In the genomic region with DNA sequence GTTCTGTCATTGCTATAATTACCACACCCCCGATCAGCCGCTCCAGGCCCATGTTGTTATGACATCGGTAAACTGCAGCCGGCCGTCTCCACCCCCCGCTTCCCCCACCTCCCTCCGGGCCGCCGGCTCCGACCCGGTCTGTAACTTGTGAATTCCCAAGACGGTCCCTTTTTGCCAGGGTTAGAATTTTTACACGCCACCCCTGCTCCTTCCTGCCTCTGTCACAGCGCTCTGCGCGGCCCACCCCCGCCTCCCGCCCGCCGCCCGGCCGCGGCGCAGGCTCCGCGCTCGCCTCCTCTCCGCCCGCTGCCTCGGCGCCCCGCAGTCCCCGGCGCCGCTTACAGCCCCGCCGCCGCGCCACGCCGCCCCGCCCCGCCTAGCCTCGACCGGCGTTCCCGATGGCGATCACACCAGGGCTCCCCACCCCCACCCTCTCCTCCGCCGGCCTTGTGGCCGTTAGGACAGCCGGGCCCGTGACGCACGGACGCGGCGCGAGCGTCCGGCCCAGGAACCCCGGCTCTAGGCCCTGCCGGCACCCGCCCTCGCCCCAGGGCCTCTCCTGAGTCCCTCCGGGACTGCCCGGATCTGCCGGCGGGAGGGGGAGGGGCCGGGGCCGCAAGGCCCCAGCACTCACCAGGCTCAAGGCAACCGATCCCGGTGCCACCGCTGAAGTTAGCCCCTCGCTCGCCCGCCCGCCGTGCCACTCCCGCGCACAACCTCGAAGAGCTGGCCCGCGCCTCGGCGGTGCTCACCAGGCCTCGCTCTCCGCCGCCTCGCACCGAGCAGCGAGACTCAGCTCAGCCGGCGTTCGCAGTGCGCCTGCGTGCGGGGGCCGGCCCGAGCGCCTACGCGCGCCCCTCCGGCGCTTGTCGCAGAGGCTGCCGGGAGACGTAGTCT, we compare ENCODE assay signal across 8 cellular contexts. TPM values are rescaled to one million over a fixed set of nuclear protein-coding genes. Genes with fewer than 3 reads are reported as not detected.
A peak's percentile ranks its signal among the peaks of the same experiment; 100 is the strongest.
DNase-seq lines count a peak whose midpoint lies in the region; ATAC-seq and TF ChIP-seq lines count a peak whose summit lies in the region.

A gene (minus strand): TSS at position 817 of the 897 bp plus-strand sequence. CDS start 18,374 bp downstream, outside the sequence.

- no peak for TF ChIP-seq CTCF in GM23338 (conservative IDR thresholded peaks at IDR 0.05; ENCODE audit: low read depth in 2 of 2)
- no peak for TF ChIP-seq CTCF in RWPE2 (IDR thresholded peaks at IDR 0.05; ENCODE audit: poor library complexity, severe bottlenecking)
- no peak for TF ChIP-seq CTCF in fibroblast of mammary gland (conservative IDR thresholded peaks at IDR 0.05; ENCODE audit: control insufficient read depth, insufficient read depth, low read depth, low read length)
- no peak for TF ChIP-seq CTCF in natural killer cell (IDR thresholded peaks at IDR 0.05)

- H3F3A ChIP-seq in GM23338 (replicated peaks; ENCODE audit: low read depth), result no peaks in the 10 kb centered on the region; the same call in 1 of the 2 replicates

- peaks cover 2% of the 10 kb centered on the region for H3K27me3 Mint-ChIP-seq in GM23338 (ENCODE audit: insufficient read depth, low read depth, poor library complexity)
- H3K27me3 Mint-ChIP-seq in activated T-helper 2 cell treated with anti-CD3 and anti-CD28 coated beads, Interferon-gamma antibody, Interleukin-2, Interleukin-4, amounts not matched to agents 10 μg/mL and 5 μg/mL and 100 μg/mL, durations not matched to agents 14 hours and 24 hours and 36 hours (ENCODE audit: low read depth), result peaks cover 5% of the 10 kb centered on the region
- H3K27me3 Mint-ChIP-seq in natural killer cell (ENCODE audit: low read depth in 2 of 2), result peaks cover 0 to 7% of the 10 kb centered on the region in 2 donors

- H3K27ac ChIP-seq in GM23338 (ENCODE audit: low read depth), result peak within 1 kb of the TSS; percentile 77
- H3K27ac ChIP-seq in RWPE2 (ENCODE audit: poor library complexity, severe bottlenecking), result peak within 1 kb of the TSS; percentile 88

- peaks cover 22% of the 10 kb centered on the region; the same call in 1 of the 2 replicates for H4K20me1 ChIP-seq in GM23338 (replicated peaks; ENCODE audit: insufficient read depth)

- peak within 1 kb of the TSS; percentile 98 for H2AFZ ChIP-seq in GM23338

- peak within 1 kb of the TSS; percentile 87 for H3K4me3 Mint-ChIP-seq in GM23338
- peak within 1 kb of the TSS; percentile 87 for H3K4me3 Mint-ChIP-seq in activated T-helper 2 cell treated with anti-CD3 and anti-CD28 coated beads, Interferon-gamma antibody, Interleukin-2, Interleukin-4, amounts not matched to agents 10 μg/mL and 5 μg/mL and 100 μg/mL, durations not matched to agents 14 hours and 24 hours and 36 hours (ENCODE audit: low read depth)
- peak within 1 kb of the TSS; percentile 91 for H3K4me3 Mint-ChIP-seq in natural killer cell

- peak within 1 kb of the TSS; percentile 71 for H3K4me3 ChIP-seq in GM23338
- H3K4me3 ChIP-seq in RWPE2 (ENCODE audit: severe bottlenecking), result peak within 1 kb of the TSS; percentile 100
- peak within 1 kb of the TSS; percentile 69 for H3K4me3 ChIP-seq in fibroblast of mammary gland (ENCODE audit: control insufficient read depth, low read depth, low read length)

- H3K9me3 Mint-ChIP-seq in GM23338, result no peaks in the 10 kb centered on the region; the same call in 2 of the 3 replicates
- no peaks in the 10 kb centered on the region for H3K9me3 Mint-ChIP-seq in activated T-helper 2 cell treated with anti-CD3 and anti-CD28 coated beads, Interferon-gamma antibody, Interleukin-2, Interleukin-4, amounts not matched to agents 10 μg/mL and 5 μg/mL and 100 μg/mL, durations not matched to agents 14 hours and 24 hours and 36 hours
- no peaks in the 10 kb centered on the region for H3K9me3 Mint-ChIP-seq in natural killer cell

- peak; percentile 89 for DNase-seq in EH (ENCODE audit: low read depth)
- DNase-seq in GM23338 (ENCODE audit: low spot score), result peak; percentile 92
- peak; percentile 80 for DNase-seq in Kasumi-1 (lab: John Stamatoyannopoulos, UW)
- peak; percentile 83 for DNase-seq in RWPE2 (ENCODE audit: low spot score)
- peak; percentile 87 for DNase-seq in activated T-helper 2 cell treated with anti-CD3 and anti-CD28 coated beads, Interferon-gamma antibody, Interleukin-2, Interleukin-4, amounts not matched to agents 10 μg/mL and 5 μg/mL and 100 μg/mL, durations not matched to agents 14 hours and 24 hours and 36 hours (ENCODE audit: low spot score)
- peak; percentile 81 for DNase-seq in fibroblast of mammary gland (ENCODE audit: low read depth)
- DNase-seq in natural killer cell, result peak; percentile 86
- peak; percentile 77 to 89 (median 80) for DNase-seq in stimulated activated naive CD4-positive, alpha-beta T cell (lab: John Stamatoyannopoulos, UW)

- intact Hi-C loops in activated T-helper 2 cell treated with anti-CD3 and anti-CD28 coated beads, Interferon-gamma antibody, Interleukin-2, Interleukin-4, amounts not matched to agents 10 μg/mL and 5 μg/mL and 100 μg/mL, durations not matched to agents 14 hours and 24 hours and 36 hours (cut with micrococcal nuclease), result loop anchor here (1.0 to 10.0 kb wide), 5 partner anchors 20 to 770 kb away; a partner anchor contains a TSS
- intact Hi-C loops in natural killer cell (cut with micrococcal nuclease), result loop anchor here (1.0 to 10.0 kb wide), 3 partner anchors 17 to 130 kb away; a partner anchor contains a TSS

- H3K27me3 ChIP-seq in GM23338 (ENCODE audit: insufficient read depth), result no peaks in the 10 kb centered on the region
- no peaks in the 10 kb centered on the region for H3K27me3 ChIP-seq in RWPE2 (ENCODE audit: insufficient read depth, poor library complexity, severe bottlenecking)

- H3K36me3 Mint-ChIP-seq in GM23338 (ENCODE audit: low read depth) (no peaks in the 10 kb centered on the region), natural killer cell (no peaks in the 10 kb centered on the region)
- peaks cover 24% of the 10 kb centered on the region for H3K36me3 Mint-ChIP-seq in activated T-helper 2 cell treated with anti-CD3 and anti-CD28 coated beads, Interferon-gamma antibody, Interleukin-2, Interleukin-4, amounts not matched to agents 10 μg/mL and 5 μg/mL and 100 μg/mL, durations not matched to agents 14 hours and 24 hours and 36 hours (ENCODE audit: low read depth)

- peak within 1 kb of the TSS; percentile 75 for H3K4me2 ChIP-seq in GM23338

- ATAC-seq in GM23338 (peak; percentile 92), RWPE2 (ENCODE audit: low read depth) (peak; percentile 94), natural killer cell (peak; percentile 83 to 95 (median 87))

- H3K36me3 ChIP-seq in GM23338 (ENCODE audit: insufficient read depth) (no peaks in the 10 kb centered on the region), RWPE2 (ENCODE audit: low read depth) (peaks cover 16% of the 10 kb centered on the region)

- peaks cover 47% of the 10 kb centered on the region for H3K79me2 ChIP-seq in GM23338 (replicated peaks; ENCODE audit: insufficient read depth)

- no peaks in the 10 kb centered on the region for H3K9me3 ChIP-seq in RWPE2 (ENCODE audit: severe bottlenecking)

- H3K4me1 Mint-ChIP-seq in GM23338 (peaks cover 42% of the 10 kb centered on the region), natural killer cell (peaks cover 45 to 49% of the 10 kb centered on the region in 2 donors)
- peaks cover 28% of the 10 kb centered on the region for H3K4me1 Mint-ChIP-seq in activated T-helper 2 cell treated with anti-CD3 and anti-CD28 coated beads, Interferon-gamma antibody, Interleukin-2, Interleukin-4, amounts not matched to agents 10 μg/mL and 5 μg/mL and 100 μg/mL, durations not matched to agents 14 hours and 24 hours and 36 hours (ENCODE audit: low read depth)

- H3K27ac Mint-ChIP-seq in GM23338 (peak within 1 kb of the TSS; percentile 79), natural killer cell (peak within 1 kb of the TSS; percentile 87 to 90)
- peak within 1 kb of the TSS; percentile 90 for H3K27ac Mint-ChIP-seq in activated T-helper 2 cell treated with anti-CD3 and anti-CD28 coated beads, Interferon-gamma antibody, Interleukin-2, Interleukin-4, amounts not matched to agents 10 μg/mL and 5 μg/mL and 100 μg/mL, durations not matched to agents 14 hours and 24 hours and 36 hours

- H3K4me1 ChIP-seq in GM23338 (ENCODE audit: insufficient read depth) (peaks cover 43% of the 10 kb centered on the region), RWPE2 (ENCODE audit: insufficient read depth, poor library complexity, severe bottlenecking) (peaks cover 16% of the 10 kb centered on the region)

- no peaks in the 10 kb centered on the region for H3K9me2 ChIP-seq in GM23338 (ENCODE audit: insufficient read depth)

TF ChIP-seq in GM23338, 12 proteins besides CTCF, POLR2A, EP300 and RAD21:
- TF ChIP-seq, protein P1, sequence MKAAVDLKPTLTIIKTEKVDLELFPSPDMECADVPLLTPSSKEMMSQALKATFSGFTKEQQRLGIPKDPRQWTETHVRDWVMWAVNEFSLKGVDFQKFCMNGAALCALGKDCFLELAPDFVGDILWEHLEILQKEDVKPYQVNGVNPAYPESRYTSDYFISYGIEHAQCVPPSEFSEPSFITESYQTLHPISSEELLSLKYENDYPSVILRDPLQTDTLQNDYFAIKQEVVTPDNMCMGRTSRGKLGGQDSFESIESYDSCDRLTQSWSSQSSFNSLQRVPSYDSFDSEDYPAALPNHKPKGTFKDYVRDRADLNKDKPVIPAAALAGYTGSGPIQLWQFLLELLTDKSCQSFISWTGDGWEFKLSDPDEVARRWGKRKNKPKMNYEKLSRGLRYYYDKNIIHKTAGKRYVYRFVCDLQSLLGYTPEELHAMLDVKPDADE (IDR thresholded peaks at IDR 0.05), result peak; percentile 57; the same call in 1 of the 2 replicates
- TF ChIP-seq POLR2AphosphoS5 (IDR thresholded peaks at IDR 0.05; ENCODE audit: low read depth) (peak; percentile 97), CREB1 (CRISPR knock-in tag; IDR thresholded peaks at IDR 0.05; ENCODE audit: low read depth) (peak; percentile 71), NANOG (IDR thresholded peaks at IDR 0.05; ENCODE audit: borderline replicate concordance) (no peak)

RNA-seq across cellular contexts. Expression of the gene that starts here (rescaled TPM):
- 30.1 and 38.4 TPM in 2 replicates for total RNA-seq in GM23338 (2014; rRNA removed; shearing (Covaris generic))
- 19.8 and 20.5 TPM in 2 replicates for polyA plus RNA-seq in GM23338 (2016; fragmentation: Nextera tagmentation; extraction: Ambion mirVana)
- 67.5 and 70.5 TPM in 2 replicates for total RNA-seq in activated T-helper 2 cell treated with anti-CD3 and anti-CD28 coated beads, Interferon-gamma antibody, Interleukin-2, Interleukin-4, amounts not matched to agents 10 μg/mL and 5 μg/mL and 100 μg/mL, durations not matched to agents 14 hours and 24 hours and 36 hours
- 10 to 100 TPM; 62.3 to 67.1 (median 63.1) TPM for total RNA-seq in natural killer cell

Comparison
In these comparisons a context has a peak if more than half of its experiments do, and no peak if none do; other contexts are left out.
1. Peak in every context shown above with its lines: DNase-seq, ATAC-seq, H3K4me3 ChIP-seq and H3K27ac ChIP-seq.